22 cellular contexts compared by ENCODE assay signal in genomic region chr14:79144891-79145290, GRCh38.
"Had no signal": no experiment of that assay in that cellular context is flagged by ENCODE, and none has a peak within 500 bp of the region (broad histone marks: within the 10 kb centered on the region; RNA-seq: fewer than 3 reads in every experiment).

No MANE protein-coding gene starts in this region.

- H3K4me1 Mint-ChIP-seq: endodermal cell; naive thymus-derived CD4-positive, alpha-beta T cell; stimulated activated naive B cell treated with anti-CD40 and anti-IgM and Interleukin-4, amounts not matched to agents 10 μg/mL and 1 μg/mL and 100 μg/mL, for 72 hours; stimulated activated naive CD8-positive, alpha-beta T cell treated with anti-CD3 and anti-CD28 coated beads, Interleukin-15, amount 100 ng/mL, for 72 hours had no signal

- H3K36me3 Mint-ChIP-seq: naive thymus-derived CD4-positive, alpha-beta T cell; stimulated activated naive B cell treated with anti-CD40 and anti-IgM and Interleukin-4, amounts not matched to agents 10 μg/mL and 1 μg/mL and 100 μg/mL, for 72 hours had no signal

- H3K36me3 ChIP-seq: gastrocnemius medialis, heart right ventricle, neutrophil, thoracic aorta, transverse colon had no signal

- H3K9me3 ChIP-seq: gastrocnemius medialis, heart right ventricle, neutrophil, psoas muscle, thoracic aorta, transverse colon had no signal

- H3K4me3 ChIP-seq: gastrocnemius medialis, heart right ventricle, psoas muscle, skin epidermis, thoracic aorta, transverse colon had no signal

- FAIRE-seq: colon, islet of Langerhans had no signal

- ATAC-seq: gastrocnemius medialis; heart right ventricle; left lobe of liver; naive thymus-derived CD4-positive, alpha-beta T cell; psoas muscle; sciatic nerve; stimulated activated naive B cell treated with anti-CD40 and anti-IgM and Interleukin-4, amounts not matched to agents 10 μg/mL and 1 μg/mL and 100 μg/mL, for 72 hours; stimulated activated naive CD8-positive, alpha-beta T cell treated with anti-CD3 and anti-CD28 coated beads, Interleukin-15, amount 100 ng/mL, for 72 hours had no signal

- H3K27ac ChIP-seq: gastrocnemius medialis, heart right ventricle, neutrophil, psoas muscle, skin epidermis, thoracic aorta, transverse colon had no signal

- H3K9me3 Mint-ChIP-seq: endodermal cell had no signal

- H3K27me3 Mint-ChIP-seq: naive thymus-derived CD4-positive, alpha-beta T cell; stimulated activated naive B cell treated with anti-CD40 and anti-IgM and Interleukin-4, amounts not matched to agents 10 μg/mL and 1 μg/mL and 100 μg/mL, for 72 hours; stimulated activated naive CD8-positive, alpha-beta T cell treated with anti-CD3 and anti-CD28 coated beads, Interleukin-15, amount 100 ng/mL, for 72 hours had no signal

- H3K4me1 ChIP-seq: gastrocnemius medialis, heart right ventricle, psoas muscle, transverse colon had no signal

- DNase-seq: dermis blood vessel endothelial cell; effector CD4-positive, alpha-beta T cell; endodermal cell; gastrocnemius medialis; heart right ventricle; hypothalamus; kidney glomerular epithelial cell; mammary epithelial cell; naive thymus-derived CD4-positive, alpha-beta T cell; psoas muscle; stimulated activated CD4-positive, alpha-beta T cell treated with anti-CD3 and anti-CD28 coated beads, Interleukin-2, amount 100 ng/mL, for 24 hours; stimulated activated CD4-positive, alpha-beta T cell treated with anti-CD3 and anti-CD28 coated beads, Interleukin-4, amount 100 ng/mL, for 4 hours; stimulated activated naive B cell treated with anti-CD40 and anti-IgM and Interleukin-4, amounts not matched to agents 10 μg/mL and 1 μg/mL and 100 μg/mL, for 72 hours; stimulated activated naive CD8-positive, alpha-beta T cell treated with anti-CD3 and anti-CD28 coated beads, Interleukin-15, amount 100 ng/mL, for 72 hours; transverse colon had no signal

- H3K4me3 Mint-ChIP-seq: endodermal cell; naive thymus-derived CD4-positive, alpha-beta T cell; stimulated activated naive B cell treated with anti-CD40 and anti-IgM and Interleukin-4, amounts not matched to agents 10 μg/mL and 1 μg/mL and 100 μg/mL, for 72 hours; stimulated activated naive CD8-positive, alpha-beta T cell treated with anti-CD3 and anti-CD28 coated beads, Interleukin-15, amount 100 ng/mL, for 72 hours had no signal

- H3K27me3 ChIP-seq: gastrocnemius medialis, heart right ventricle, neutrophil, transverse colon had no signal

- H3K27ac Mint-ChIP-seq: endodermal cell; naive thymus-derived CD4-positive, alpha-beta T cell; stimulated activated naive B cell treated with anti-CD40 and anti-IgM and Interleukin-4, amounts not matched to agents 10 μg/mL and 1 μg/mL and 100 μg/mL, for 72 hours; stimulated activated naive CD8-positive, alpha-beta T cell treated with anti-CD3 and anti-CD28 coated beads, Interleukin-15, amount 100 ng/mL, for 72 hours had no signal
